Comparison of ENCODE assay signal across 17 cellular contexts in the genomic region with DNA sequence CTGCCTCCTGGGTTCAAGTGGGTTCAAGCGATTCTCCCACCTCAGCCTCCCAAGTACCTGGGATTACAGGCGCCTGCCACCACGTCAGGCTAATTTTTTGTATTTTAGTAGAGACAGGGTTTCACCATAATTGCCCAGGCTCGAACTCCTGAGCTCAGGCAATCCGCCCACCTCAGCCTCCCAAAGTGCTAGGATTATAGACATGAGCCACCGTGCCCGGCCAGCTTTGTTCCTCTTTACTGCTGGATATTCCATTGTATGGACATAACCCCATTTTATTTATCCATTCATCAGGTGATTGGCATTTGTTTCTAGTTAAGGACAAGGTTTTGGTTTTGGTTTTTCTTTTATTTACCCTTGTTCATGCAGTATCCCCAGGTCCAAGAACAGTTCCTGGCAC. TPM values are rescaled to one million over a fixed set of nuclear protein-coding genes. Genes with fewer than 3 reads are reported as not detected.
DNase-seq lines count a peak whose midpoint lies in the region; ATAC-seq and TF ChIP-seq lines count a peak whose summit lies in the region.
"Had no signal": no experiment of that assay in that cellular context is flagged by ENCODE, and none has a peak within 500 bp of the region (broad histone marks: within the 10 kb centered on the region; RNA-seq: fewer than 3 reads in every experiment).

No MANE protein-coding gene starts in this region.

- H3K9me3 Mint-ChIP-seq in activated CD4-positive, alpha-beta memory T cell treated with anti-CD3 and anti-CD28 coated beads, Interleukin-2, amount 10 ng/mL, durations not matched to agents 7 days and 5 days: no peaks in the 10 kb centered on the region

- CTCF ChIA-PET in RWPE1 (lab: Yijun Ruan, JAX): no interaction called here
- CTCF ChIA-PET in activated CD4-positive, alpha-beta memory T cell treated with anti-CD3 and anti-CD28 coated beads, Interleukin-2, amount 10 ng/mL, durations not matched to agents 7 days and 5 days (lab: Charles Lee): no interaction called here

- H2AFZ ChIP-seq in smooth muscle cell (ENCODE audit: low read depth): no peak overlapping the region

- H4K20me1 ChIP-seq in smooth muscle cell (ENCODE audit: low read depth): peaks cover 5% of the 10 kb centered on the region

- H3K27ac ChIP-seq in RWPE1: peak overlapping the region; percentile 65
- peak overlapping the region in 2 of 3 donors; percentile 62 to 88 for H3K27ac ChIP-seq in right lobe of liver
- H3K27ac ChIP-seq in aorta (ENCODE audit: low read depth in 1 of 2, low read length in 2 of 2): no peak overlapping the region
- H3K27ac ChIP-seq in smooth muscle cell (ENCODE audit: low read depth): no peak overlapping the region
- H3K27ac ChIP-seq: A549 had no signal

- H3K4me3 Mint-ChIP-seq in activated CD4-positive, alpha-beta memory T cell treated with anti-CD3 and anti-CD28 coated beads, Interleukin-2, amount 10 ng/mL, durations not matched to agents 7 days and 5 days: no peak overlapping the region
- H3K4me3 Mint-ChIP-seq: CD14-positive monocyte, HFFc6 had no signal

- H3K9me3 ChIP-seq in right lobe of liver (no peaks in the 10 kb centered on the region), aorta (ENCODE audit: control insufficient read depth, low read length) (no peaks in the 10 kb centered on the region), smooth muscle cell (replicated peaks; ENCODE audit: low read depth) (no peaks in the 10 kb centered on the region)
- H3K9me3 ChIP-seq: A549, BE2C had no signal

- DNase-seq in RWPE1 (ENCODE audit: low spot score) (no peak), dedifferentiated amniotic fluid mesenchymal stem cell (ENCODE audit: extremely low spot score) (peak; percentile 6), right lobe of liver (peak in 1 of 3 donors; percentile 55), aorta (peak; percentile 27 to 47), smooth muscle cell (lab: John Stamatoyannopoulos, UW; ENCODE audit: unreplicated experiment) (no peak)
- no peak for DNase-seq in activated CD4-positive, alpha-beta memory T cell treated with anti-CD3 and anti-CD28 coated beads, Interleukin-2, amount 10 ng/mL, durations not matched to agents 7 days and 5 days
- no peak for DNase-seq in activated CD4-positive, alpha-beta T cell treated with anti-CD3 and anti-CD28 coated beads for 1 hour
- DNase-seq: BE2C, DMS53, GF-D8, HCEC 1CT, HFFc6, IMR-90 had no signal

- H3K27me3 ChIP-seq in right lobe of liver (no peaks in the 10 kb centered on the region), aorta (ENCODE audit: control insufficient read depth in 1 of 2, insufficient read depth in 2 of 2, low read length in 1 of 2) (no peaks in the 10 kb centered on the region), smooth muscle cell (ENCODE audit: low read depth) (no peaks in the 10 kb centered on the region)
- H3K27me3 ChIP-seq: BE2C had no signal

- no peak overlapping the region for H3K4me2 ChIP-seq in smooth muscle cell
- H3K4me2 ChIP-seq: A549 had no signal

- H3K36me3 ChIP-seq in right lobe of liver (peaks cover 0 to 28% (median 12%) of the 10 kb centered on the region in 4 donors), aorta (ENCODE audit: control insufficient read depth in 1 of 2, insufficient read depth in 2 of 2, low read length in 1 of 2) (no peaks in the 10 kb centered on the region), smooth muscle cell (ENCODE audit: low read depth) (no peaks in the 10 kb centered on the region)

- no peak for TF ChIP-seq CTCF in RWPE1 (conservative IDR thresholded peaks at IDR 0.05; ENCODE audit: low read depth)
- TF ChIP-seq CTCF in right lobe of liver (IDR thresholded peaks at IDR 0.05): no peak
- no peak for TF ChIP-seq CTCF in smooth muscle cell (IDR thresholded peaks at IDR 0.05; ENCODE audit: borderline replicate concordance, insufficient read depth, poor library complexity, severe bottlenecking)

- intact Hi-C loops in right lobe of liver (cut with DNase I): no loop called here
- intact Hi-C loops in aorta (cut with DNase I): loop anchor here in 1 of 2 donors (10.0 kb wide), 1 partner anchor 332 kb away; the partner anchor contains the start of gene MYADM

- H3K4me3 ChIP-seq in right lobe of liver (no peak overlapping the region), aorta (ENCODE audit: low read length in 2 of 2) (no peak overlapping the region), smooth muscle cell (no peak overlapping the region)
- H3K4me3 ChIP-seq: A549 had no signal

- no peaks in the 10 kb centered on the region for H3K27me3 Mint-ChIP-seq in activated CD4-positive, alpha-beta memory T cell treated with anti-CD3 and anti-CD28 coated beads, Interleukin-2, amount 10 ng/mL, durations not matched to agents 7 days and 5 days

- no peak overlapping the region for H3K27ac Mint-ChIP-seq in activated CD4-positive, alpha-beta memory T cell treated with anti-CD3 and anti-CD28 coated beads, Interleukin-2, amount 10 ng/mL, durations not matched to agents 7 days and 5 days
- H3K27ac Mint-ChIP-seq: HFFc6 had no signal

- WGBS in right lobe of liver (ENCODE audit: insufficient coverage, low coverage, low lambda C conversion rate, missing lambda C conversion rate): 64% methylated on average over 5 of the region's 7 CpGs
- WGBS in aorta, 2 donors: 95 to 96% methylated on average over 7 of the region's 7 CpGs
- 96% methylated on average over 7 of the region's 7 CpGs for WGBS in smooth muscle cell (ENCODE audit: low lambda C conversion rate)

- H3K9ac ChIP-seq in smooth muscle cell (ENCODE audit: low read depth): no peak overlapping the region

- H3K4me1 ChIP-seq in right lobe of liver (peaks cover 0 to 21% (median 11%) of the 10 kb centered on the region in 4 donors), aorta (ENCODE audit: control insufficient read depth in 1 of 2, insufficient read depth in 2 of 2, low read length in 2 of 2) (no peaks in the 10 kb centered on the region), smooth muscle cell (ENCODE audit: low read depth) (peaks cover 3% of the 10 kb centered on the region)
- H3K4me1 ChIP-seq: BE2C had no signal

- H3K79me2 ChIP-seq in smooth muscle cell (ENCODE audit: low read depth): peaks cover 25% of the 10 kb centered on the region

- H3K4me1 Mint-ChIP-seq in activated CD4-positive, alpha-beta memory T cell treated with anti-CD3 and anti-CD28 coated beads, Interleukin-2, amount 10 ng/mL, durations not matched to agents 7 days and 5 days: peaks cover 29% of the 10 kb centered on the region

- no peak for TF ChIP-seq POLR2A in right lobe of liver (IDR thresholded peaks at IDR 0.05)

- POLR2A ChIA-PET in RWPE1 (lab: Yijun Ruan, JAX; ENCODE audit: low non-redundant PET): no interaction called here
- POLR2A ChIA-PET in activated CD4-positive, alpha-beta memory T cell treated with anti-CD3 and anti-CD28 coated beads, Interleukin-2, amount 10 ng/mL, durations not matched to agents 7 days and 5 days (lab: Charles Lee): no interaction called here

- H3K36me3 Mint-ChIP-seq in activated CD4-positive, alpha-beta memory T cell treated with anti-CD3 and anti-CD28 coated beads, Interleukin-2, amount 10 ng/mL, durations not matched to agents 7 days and 5 days (ENCODE audit: low read depth): peaks cover 26% of the 10 kb centered on the region

- ATAC-seq in right lobe of liver (peak; percentile 4 to 32 (median 17)), aorta (ENCODE audit: low FRiP score) (no peak)
- ATAC-seq: A549 had no signal

- peaks cover 18% of the 10 kb centered on the region for H3F3A ChIP-seq in smooth muscle cell (ENCODE audit: low read depth)

RNA-seq across cellular contexts. Expression of gene RPS9, which starts 4.1 kb away (rescaled TPM):
- total RNA-seq in right lobe of liver: 100 to 1,000 TPM; 399 to 706 (median 486) TPM
- 1,000 to 10,000 TPM in 1 of 2 donors, 100 to 1,000 TPM in 1; 778 to 1,093 TPM for total RNA-seq in aorta
- 1,000 to 10,000 TPM; 3,636 to 4,281 TPM for polyA plus RNA-seq in aorta
- 1,047 and 1,149 TPM in 2 replicates for total RNA-seq in smooth muscle cell
- 347 and 352 TPM in 2 replicates for polyA plus RNA-seq in smooth muscle cell
- total RNA-seq in activated CD4-positive, alpha-beta memory T cell treated with anti-CD3 and anti-CD28 coated beads, Interleukin-2, amount 10 ng/mL, durations not matched to agents 7 days and 5 days: 1,000 to 10,000 TPM; 1,045 to 1,051 TPM

RNA-seq across cellular contexts. Expression of gene TSEN34, which starts 5.4 kb away (rescaled TPM):
- total RNA-seq in right lobe of liver (10 to 100 TPM; 11.8 to 31.9 (median 17.9) TPM), aorta (10 to 100 TPM; 24.6 to 28.1 TPM), smooth muscle cell (45.8 and 53.7 TPM in 2 replicates)
- polyA plus RNA-seq in aorta (10 to 100 TPM; 21.5 to 46.3 TPM), smooth muscle cell (79.5 and 91.7 TPM in 2 replicates)
- 10 to 100 TPM; 10.9 to 13.6 TPM for total RNA-seq in activated CD4-positive, alpha-beta memory T cell treated with anti-CD3 and anti-CD28 coated beads, Interleukin-2, amount 10 ng/mL, durations not matched to agents 7 days and 5 days

RNA-seq across cellular contexts. Expression of gene MBOAT7, which starts 7.1 kb away (rescaled TPM):
- 10 to 100 TPM; 26.6 to 57.7 (median 32.9) TPM for total RNA-seq in right lobe of liver
- 10 to 100 TPM; 31.3 to 40.7 TPM for total RNA-seq in aorta
- 10 to 100 TPM; 11.9 to 22.0 TPM for polyA plus RNA-seq in aorta
- total RNA-seq in smooth muscle cell: 76.8 and 110 TPM in 2 replicates
- 106 and 195 TPM in 2 replicates for polyA plus RNA-seq in smooth muscle cell
- total RNA-seq in activated CD4-positive, alpha-beta memory T cell treated with anti-CD3 and anti-CD28 coated beads, Interleukin-2, amount 10 ng/mL, durations not matched to agents 7 days and 5 days: 10 to 100 TPM; 90.8 to 93.4 TPM

RNA-seq across cellular contexts. Expression of gene TMC4, which starts 23.6 kb away (rescaled TPM):
- total RNA-seq in right lobe of liver (1 to 10 TPM in 3 of 6 experiments, under 1 TPM in 3; 0.18 to 2.4 (median 1.1) TPM), aorta (1 to 10 TPM; 1.2 to 7.4 TPM), smooth muscle cell (5.9 and 7.3 TPM in 2 replicates)
- polyA plus RNA-seq in aorta (10 to 100 TPM in 1 of 2 donors, under 1 TPM in 1; 0.08 to 15.8 TPM), smooth muscle cell (6.7 and 28.0 TPM in 2 replicates)
- total RNA-seq in activated CD4-positive, alpha-beta memory T cell treated with anti-CD3 and anti-CD28 coated beads, Interleukin-2, amount 10 ng/mL, durations not matched to agents 7 days and 5 days: 1 to 10 TPM; 2.8 to 3.2 TPM
- total RNA-seq: H4 had no signal

RNA-seq across cellular contexts. Expression of gene LILRB3, which starts 26.3 kb away (rescaled TPM):
- total RNA-seq in right lobe of liver: 1 to 10 TPM; 1.3 to 8.7 (median 6.2) TPM
- total RNA-seq in aorta: 10 to 100 TPM; 18.8 to 26.7 TPM
- 1 to 10 TPM in 1 of 2 donors, under 1 TPM in 1; 0.61 to 1.9 TPM for polyA plus RNA-seq in aorta
- not detected in 2 replicates for total RNA-seq in smooth muscle cell
- 0.06 and 0.70 TPM in 2 replicates for polyA plus RNA-seq in smooth muscle cell
- total RNA-seq in activated CD4-positive, alpha-beta memory T cell treated with anti-CD3 and anti-CD28 coated beads, Interleukin-2, amount 10 ng/mL, durations not matched to agents 7 days and 5 days: 1 to 10 TPM; 5.3 to 5.8 TPM
- total RNA-seq: H4, HFFc6, IMR-90 had no signal
- polyA plus RNA-seq: A549, AG04450, IMR-90 had no signal

Comparison
In these comparisons a context has a peak if more than half of its experiments do, and no peak if none do; other contexts are left out.
1. DNase-seq: peak in dedifferentiated amniotic fluid mesenchymal stem cell (single experiment) and aorta (2 of 2); none in RWPE1 (single experiment), smooth muscle cell (single experiment), activated CD4-positive, alpha-beta memory T cell treated with anti-CD3 and anti-CD28 coated beads, Interleukin-2, amount 10 ng/mL, durations not matched to agents 7 days and 5 days (single experiment) and activated CD4-positive, alpha-beta T cell treated with anti-CD3 and anti-CD28 coated beads for 1 hour (single experiment).
2. H3K27ac ChIP-seq: peak in RWPE1 (single experiment) and right lobe of liver (2 of 3); none in aorta (0 of 2) and smooth muscle cell (single experiment).